In genomic region chr3:142690613-142691012, GRCh38 we compare ENCODE assay signal across 34 cellular contexts.
"Had no signal": no experiment of that assay in that cellular context is flagged by ENCODE, and none has a peak within 500 bp of the region (broad histone marks: within the 10 kb centered on the region; RNA-seq: fewer than 3 reads in every experiment).

No MANE protein-coding gene starts in this region.

- ATAC-seq: activated CD8-positive, alpha-beta memory T cell treated with anti-CD3 and anti-CD28 coated beads, Interleukin-2, amount 10 ng/mL, durations not matched to agents 7 days and 5 days; activated CD8-positive, alpha-beta T cell treated with anti-CD3 and anti-CD28 coated beads, Interleukin-2, amount 10 ng/mL, durations not matched to agents 7 days and 5 days had no signal

- H3K36me3 ChIP-seq: ascending aorta, cardiac muscle cell had no signal

- DNase-seq: activated B cell treated with CpG ODN at 0.5 μM for 24 hours; activated CD4-positive, alpha-beta memory T cell treated with anti-CD3 and anti-CD28 coated beads for 36 hours; activated CD4-positive, alpha-beta T cell treated with anti-CD3 and anti-CD28 coated beads for 4 hours; activated CD4-positive, alpha-beta T cell treated with anti-CD3 and anti-CD28 coated beads, Interleukin-2, amount 10 ng/mL, durations not matched to agents 24 days and 14 days; activated CD4-positive, alpha-beta T cell treated with anti-CD3 and anti-CD28 coated beads, Interleukin-2, amount 50 U/mL, for 1 hour; activated CD4-positive, alpha-beta T cell treated with anti-CD3 and anti-CD28 coated beads, Interleukin-2, amount 50 U/mL, for 4 hours; activated CD4-positive, CD25-positive, alpha-beta regulatory T cell treated with anti-CD3 and anti-CD28 coated beads, Interleukin-2, amount 50 U/mL, for 72 hours; activated CD8-positive, alpha-beta memory T cell treated with anti-CD3 and anti-CD28 coated beads for 24 hours; activated CD8-positive, alpha-beta memory T cell treated with anti-CD3 and anti-CD28 coated beads, Interleukin-2, amount 10 ng/mL, durations not matched to agents 7 days and 5 days; activated CD8-positive, alpha-beta memory T cell treated with anti-CD3 and anti-CD28 coated beads, Interleukin-2, amount 50 U/mL, for 48 hours; activated CD8-positive, alpha-beta T cell treated with anti-CD3 and anti-CD28 coated beads, Interleukin-2, amount 10 ng/mL, durations not matched to agents 7 days and 5 days; activated effector memory CD4-positive, alpha-beta T cell treated with anti-CD3 and anti-CD28 coated beads, Interleukin-2, amount 50 U/mL, for 16 hours; activated gamma-delta T cell treated with Interleukin-2 at 50 U/mL for 16 hours; activated naive CD4-positive, alpha-beta T cell; activated naive CD4-positive, alpha-beta T cell treated with anti-CD3 and anti-CD28 coated beads for 36 hours; activated naive CD4-positive, alpha-beta T cell treated with anti-CD3 and anti-CD28 coated beads, Interleukin-2, amount 50 U/mL, for 16 hours; activated naive CD8-positive, alpha-beta T cell treated with anti-CD3 and anti-CD28 coated beads for 36 hours; activated T-cell treated with anti-CD3 and anti-CD28 coated beads, Interleukin-2, amount 50 U/mL, for 24 hours; activated T-cell treated with anti-CD3 and anti-CD28 coated beads, Interleukin-2, amount 50 U/mL, for 48 hours; amygdala; anterior cingulate cortex; caudate nucleus; cerebellar nuclear complex; T-helper 1 cell; T-helper 2 cell; T-helper 9 cell had no signal

- H3K27ac ChIP-seq: ascending aorta, cardiac muscle cell, VCaP had no signal

- H3K27ac Mint-ChIP-seq: activated B cell treated with CpG ODN at 0.5 μM for 24 hours; activated CD4-positive, alpha-beta memory T cell treated with anti-CD3 and anti-CD28 coated beads for 36 hours; activated CD4-positive, alpha-beta T cell treated with anti-CD3 and anti-CD28 coated beads, Interleukin-2, amount 10 ng/mL, durations not matched to agents 24 days and 14 days; activated CD8-positive, alpha-beta memory T cell treated with anti-CD3 and anti-CD28 coated beads, Interleukin-2, amount 10 ng/mL, durations not matched to agents 7 days and 5 days; activated CD8-positive, alpha-beta T cell treated with anti-CD3 and anti-CD28 coated beads, Interleukin-2, amount 10 ng/mL, durations not matched to agents 7 days and 5 days; activated naive CD4-positive, alpha-beta T cell treated with anti-CD3 and anti-CD28 coated beads for 36 hours; activated naive CD4-positive, alpha-beta T cell treated with anti-CD3 and anti-CD28 coated beads, Interleukin-2, amount 50 U/mL, for 72 hours; activated naive CD8-positive, alpha-beta T cell treated with anti-CD3 and anti-CD28 coated beads for 36 hours; activated T-cell treated with anti-CD3 and anti-CD28 coated beads, Interleukin-2, amount 50 U/mL, for 24 hours; brain; T-helper 1 cell treated with Interleukin-12 subunit alpha and Interleukin-12 subunit beta and Interleukin-4 antibody, amounts not matched to agents 30 μg/mL and 1 μg/mL, for 36 hours; T-helper 2 cell treated with Interferon-gamma antibody and Interleukin-4, amounts not matched to agents 5 μg/mL and 100 μg/mL, for 36 hours had no signal

- H3K27me3 ChIP-seq: ascending aorta, cardiac muscle cell had no signal

- H3K27me3 Mint-ChIP-seq: activated B cell treated with CpG ODN at 0.5 μM for 24 hours; activated CD4-positive, alpha-beta memory T cell treated with anti-CD3 and anti-CD28 coated beads for 36 hours; activated CD4-positive, alpha-beta T cell treated with anti-CD3 and anti-CD28 coated beads, Interleukin-2, amount 10 ng/mL, durations not matched to agents 24 days and 14 days; activated CD8-positive, alpha-beta memory T cell treated with anti-CD3 and anti-CD28 coated beads, Interleukin-2, amount 10 ng/mL, durations not matched to agents 7 days and 5 days; activated naive CD8-positive, alpha-beta T cell treated with anti-CD3 and anti-CD28 coated beads for 36 hours; activated T-cell treated with anti-CD3 and anti-CD28 coated beads, Interleukin-2, amount 50 U/mL, for 24 hours; brain; central memory CD8-positive, alpha-beta T cell had no signal

- H3K9me3 Mint-ChIP-seq: activated B cell treated with CpG ODN at 0.5 μM for 24 hours; activated CD4-positive, alpha-beta memory T cell treated with anti-CD3 and anti-CD28 coated beads for 36 hours; activated CD4-positive, alpha-beta T cell treated with anti-CD3 and anti-CD28 coated beads, Interleukin-2, amount 10 ng/mL, durations not matched to agents 24 days and 14 days; activated naive CD4-positive, alpha-beta T cell treated with anti-CD3 and anti-CD28 coated beads for 36 hours; activated naive CD4-positive, alpha-beta T cell treated with anti-CD3 and anti-CD28 coated beads, Interleukin-2, amount 50 U/mL, for 72 hours; activated naive CD8-positive, alpha-beta T cell treated with anti-CD3 and anti-CD28 coated beads for 36 hours; activated T-cell treated with anti-CD3 and anti-CD28 coated beads, Interleukin-2, amount 50 U/mL, for 24 hours; brain; central memory CD8-positive, alpha-beta T cell; T-helper 1 cell treated with Interleukin-12 subunit alpha and Interleukin-12 subunit beta and Interleukin-4 antibody, amounts not matched to agents 30 μg/mL and 1 μg/mL, for 36 hours; T-helper 2 cell treated with Interferon-gamma antibody and Interleukin-4, amounts not matched to agents 5 μg/mL and 100 μg/mL, for 36 hours had no signal

- H3K4me1 Mint-ChIP-seq: activated B cell treated with CpG ODN at 0.5 μM for 24 hours; activated CD8-positive, alpha-beta memory T cell treated with anti-CD3 and anti-CD28 coated beads, Interleukin-2, amount 10 ng/mL, durations not matched to agents 7 days and 5 days; central memory CD8-positive, alpha-beta T cell had no signal

- H3K4me3 Mint-ChIP-seq: activated B cell treated with CpG ODN at 0.5 μM for 24 hours; activated CD4-positive, alpha-beta memory T cell treated with anti-CD3 and anti-CD28 coated beads for 36 hours; activated CD4-positive, alpha-beta T cell treated with anti-CD3 and anti-CD28 coated beads, Interleukin-2, amount 10 ng/mL, durations not matched to agents 24 days and 14 days; activated CD8-positive, alpha-beta memory T cell treated with anti-CD3 and anti-CD28 coated beads, Interleukin-2, amount 10 ng/mL, durations not matched to agents 7 days and 5 days; activated CD8-positive, alpha-beta T cell treated with anti-CD3 and anti-CD28 coated beads, Interleukin-2, amount 10 ng/mL, durations not matched to agents 7 days and 5 days; activated naive CD4-positive, alpha-beta T cell treated with anti-CD3 and anti-CD28 coated beads for 36 hours; activated naive CD8-positive, alpha-beta T cell treated with anti-CD3 and anti-CD28 coated beads for 36 hours; activated T-cell treated with anti-CD3 and anti-CD28 coated beads, Interleukin-2, amount 50 U/mL, for 24 hours; brain; central memory CD8-positive, alpha-beta T cell; T-helper 1 cell treated with Interleukin-12 subunit alpha and Interleukin-12 subunit beta and Interleukin-4 antibody, amounts not matched to agents 30 μg/mL and 1 μg/mL, for 36 hours; T-helper 2 cell treated with Interferon-gamma antibody and Interleukin-4, amounts not matched to agents 5 μg/mL and 100 μg/mL, for 36 hours had no signal

- H3K36me3 Mint-ChIP-seq: activated CD4-positive, alpha-beta memory T cell treated with anti-CD3 and anti-CD28 coated beads for 36 hours; activated CD8-positive, alpha-beta memory T cell treated with anti-CD3 and anti-CD28 coated beads, Interleukin-2, amount 10 ng/mL, durations not matched to agents 7 days and 5 days; activated naive CD4-positive, alpha-beta T cell treated with anti-CD3 and anti-CD28 coated beads, Interleukin-2, amount 50 U/mL, for 72 hours; activated naive CD8-positive, alpha-beta T cell treated with anti-CD3 and anti-CD28 coated beads for 36 hours; brain had no signal

- H3K4me3 ChIP-seq: ascending aorta, cardiac muscle cell had no signal

- H3K9me3 ChIP-seq: ascending aorta had no signal
